ENCODE assay signal across 8 cellular contexts in the genomic region with DNA sequence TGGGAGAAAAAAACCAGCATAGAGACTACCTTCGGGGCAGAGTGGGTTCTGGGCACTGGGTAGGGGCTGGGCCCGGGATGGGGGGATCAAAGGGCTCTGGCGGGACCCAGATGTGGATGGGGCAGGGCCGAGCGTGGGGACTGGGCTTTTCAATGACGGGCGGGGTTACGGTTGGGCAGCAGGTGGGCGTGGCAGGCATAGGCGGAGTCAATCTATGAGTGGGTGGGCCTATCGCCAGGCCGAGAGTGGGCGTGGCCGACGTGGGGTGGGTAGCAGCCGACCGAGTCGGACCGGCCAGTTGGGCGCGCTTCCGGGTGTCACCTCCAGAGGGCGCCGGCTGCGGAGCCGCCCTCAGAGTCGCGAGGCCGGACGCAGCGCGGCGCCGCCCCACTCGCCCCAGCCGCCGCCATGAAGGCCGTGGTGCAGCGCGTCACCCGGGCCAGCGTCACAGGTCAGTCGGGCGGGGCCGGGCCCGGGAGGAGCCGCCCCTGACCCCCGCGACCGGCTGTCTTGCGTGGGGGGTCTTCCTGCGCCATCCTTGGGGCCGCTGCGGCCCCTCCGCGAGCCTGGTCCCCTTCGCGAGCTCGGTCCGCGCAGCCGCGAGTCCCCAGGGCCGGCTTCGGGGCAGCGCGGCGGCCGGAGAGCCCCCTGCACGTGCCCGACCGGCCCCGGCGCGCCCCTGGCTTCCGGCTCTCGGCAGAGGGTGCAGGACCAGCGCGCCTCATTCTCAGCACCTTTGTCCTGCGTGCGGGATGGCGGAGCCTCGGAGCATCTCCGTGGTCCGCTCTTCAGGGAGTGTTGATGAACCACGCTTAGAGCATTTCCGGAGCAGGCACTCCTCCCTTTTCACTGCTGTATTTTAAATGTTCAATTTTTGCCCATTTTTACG. TPM values are rescaled to one million over a fixed set of nuclear protein-coding genes. Genes with fewer than 3 reads are reported as not detected.
A peak's percentile ranks its signal among the peaks of the same experiment; 100 is the strongest.
DNase-seq lines count a peak whose midpoint lies in the region; ATAC-seq and TF ChIP-seq lines count a peak whose summit lies in the region.

A gene with protein sequence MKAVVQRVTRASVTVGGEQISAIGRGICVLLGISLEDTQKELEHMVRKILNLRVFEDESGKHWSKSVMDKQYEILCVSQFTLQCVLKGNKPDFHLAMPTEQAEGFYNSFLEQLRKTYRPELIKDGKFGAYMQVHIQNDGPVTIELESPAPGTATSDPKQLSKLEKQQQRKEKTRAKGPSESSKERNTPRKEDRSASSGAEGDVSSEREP (plus strand): TSS at position 390 of the 889 bp plus-strand sequence. CDS start 19 bp downstream, at position 409.

- H3K4me1 ChIP-seq in left ventricle myocardium inferior (peaks cover 17% of the 10 kb centered on the region), psoas muscle (peaks cover 8% of the 10 kb centered on the region), urinary bladder (ENCODE audit: insufficient read depth) (no peaks in the 10 kb centered on the region)

- peaks cover 9% of the 10 kb centered on the region for H3K27me3 Mint-ChIP-seq in T-helper 1 cell treated with Interleukin-12 subunit alpha and Interleukin-12 subunit beta and Interleukin-4 antibody, amounts not matched to agents 30 μg/mL and 1 μg/mL, for 36 hours (ENCODE audit: low read depth)

- TF ChIP-seq CTCF in left ventricle myocardium inferior (IDR thresholded peaks at IDR 0.05; ENCODE audit: borderline replicate concordance) (peak; percentile 84), psoas muscle (IDR thresholded peaks at IDR 0.05) (peak; percentile 65)

- H3K36me3 ChIP-seq in left ventricle myocardium inferior (no peaks in the 10 kb centered on the region), psoas muscle (ENCODE audit: insufficient read depth in 1 of 2, low read depth in 1 of 2) (no peaks in the 10 kb centered on the region), urinary bladder (ENCODE audit: insufficient read depth) (no peaks in the 10 kb centered on the region)

- H3K4me1 Mint-ChIP-seq in T-helper 1 cell treated with Interleukin-12 subunit alpha and Interleukin-12 subunit beta and Interleukin-4 antibody, amounts not matched to agents 30 μg/mL and 1 μg/mL, for 36 hours (ENCODE audit: low read depth): peaks cover 20% of the 10 kb centered on the region

- H3K27ac Mint-ChIP-seq in T-helper 1 cell treated with Interleukin-12 subunit alpha and Interleukin-12 subunit beta and Interleukin-4 antibody, amounts not matched to agents 30 μg/mL and 1 μg/mL, for 36 hours: peak within 1 kb of the TSS; percentile 85

- peak; percentile 69 for TF ChIP-seq POLR2A in GM15510 (IDR thresholded peaks at IDR 0.05; ENCODE audit: borderline replicate concordance, extremely low read depth, insufficient read length)

- H3K9me3 Mint-ChIP-seq in T-helper 1 cell treated with Interleukin-12 subunit alpha and Interleukin-12 subunit beta and Interleukin-4 antibody, amounts not matched to agents 30 μg/mL and 1 μg/mL, for 36 hours: no peaks in the 10 kb centered on the region

- H3K4me3 ChIP-seq in left ventricle myocardium inferior (peak within 1 kb of the TSS; percentile 91), psoas muscle (peak within 1 kb of the TSS; percentile 94), urinary bladder (ENCODE audit: low read depth, low read length) (peak within 1 kb of the TSS; percentile 85)

- intact Hi-C loops in left ventricle myocardium inferior (cut with micrococcal nuclease): no loop called here
- intact Hi-C loops in psoas muscle (cut with DNase I): loop anchor here in 1 of 2 donors (5.0 kb wide), 1 partner anchor 204 kb away; no protein-coding TSS in a partner anchor

- H3K27ac ChIP-seq in left ventricle myocardium inferior (replicated peaks): peak within 1 kb of the TSS; percentile 86
- H3K27ac ChIP-seq in psoas muscle: peak within 1 kb of the TSS; percentile 83
- H3K27ac ChIP-seq in urinary bladder (ENCODE audit: low read depth): peak within 1 kb of the TSS; percentile 66

- H3K4me3 Mint-ChIP-seq in T-helper 1 cell treated with Interleukin-12 subunit alpha and Interleukin-12 subunit beta and Interleukin-4 antibody, amounts not matched to agents 30 μg/mL and 1 μg/mL, for 36 hours: peak within 1 kb of the TSS; percentile 86

- H3K9me3 ChIP-seq in left ventricle myocardium inferior (replicated peaks): peaks cover 6% of the 10 kb centered on the region
- H3K9me3 ChIP-seq in psoas muscle: no peaks in the 10 kb centered on the region

- DNase-seq in NCI-H1436 treated with DMSO at 0.1 percent for 48 hours (lab: John Stamatoyannopoulos, UW) (peak; percentile 14), amniotic stem cell (lab: John Stamatoyannopoulos, UW) (peak; percentile 83), left ventricle myocardium inferior (peak; percentile 95), psoas muscle (peak; percentile 96 to 98)

- no peaks in the 10 kb centered on the region for H3K36me3 Mint-ChIP-seq in T-helper 1 cell treated with Interleukin-12 subunit alpha and Interleukin-12 subunit beta and Interleukin-4 antibody, amounts not matched to agents 30 μg/mL and 1 μg/mL, for 36 hours (ENCODE audit: low read depth)

- no peaks in the 10 kb centered on the region for H3K27me3 ChIP-seq in left ventricle myocardium inferior (ENCODE audit: low read depth)
- no peaks in the 10 kb centered on the region for H3K27me3 ChIP-seq in psoas muscle (ENCODE audit: insufficient read depth in 3 of 3, low read length in 2 of 3)

- WGBS in psoas muscle, 3 donors: 0% methylated on average over 43 to 88 of the region's 88 CpGs
- WGBS in urinary bladder: under 1% methylated on average over 88 of the region's 88 CpGs

- ATAC-seq in HG02852 (IDR thresholded peaks at IDR 0.05; ENCODE audit: unreplicated experiment): peak; percentile 89
- ATAC-seq in psoas muscle: peak; percentile 96 to 98 (median 98)

RNA-seq across cellular contexts. Expression of the gene that starts here (rescaled TPM):
- total RNA-seq in left ventricle myocardium inferior: 12.2 TPM
- total RNA-seq in psoas muscle: 10 to 100 TPM; 16.9 to 19.5 (median 18.5) TPM
- 10 to 100 TPM; 12.4 to 20.7 (median 18.2) TPM for polyA plus RNA-seq in psoas muscle
- 18.0 TPM for total RNA-seq in urinary bladder
- polyA plus RNA-seq in urinary bladder: 28.4 TPM

Comparison
In these comparisons a context has a peak if more than half of its experiments do, and no peak if none do; other contexts are left out.
1. Peak in every context shown above with its lines: DNase-seq, ATAC-seq, H3K4me3 ChIP-seq and H3K27ac ChIP-seq.
2. DNase-seq: peak in every context shown above with its lines; median percentile 97 in psoas muscle; 95 in left ventricle myocardium inferior; 83 in amniotic stem cell; 14 in NCI-H1436 treated with DMSO at 0.1 percent for 48 hours.